ENCODE assay signal across 2 cellular contexts in the genomic region with DNA sequence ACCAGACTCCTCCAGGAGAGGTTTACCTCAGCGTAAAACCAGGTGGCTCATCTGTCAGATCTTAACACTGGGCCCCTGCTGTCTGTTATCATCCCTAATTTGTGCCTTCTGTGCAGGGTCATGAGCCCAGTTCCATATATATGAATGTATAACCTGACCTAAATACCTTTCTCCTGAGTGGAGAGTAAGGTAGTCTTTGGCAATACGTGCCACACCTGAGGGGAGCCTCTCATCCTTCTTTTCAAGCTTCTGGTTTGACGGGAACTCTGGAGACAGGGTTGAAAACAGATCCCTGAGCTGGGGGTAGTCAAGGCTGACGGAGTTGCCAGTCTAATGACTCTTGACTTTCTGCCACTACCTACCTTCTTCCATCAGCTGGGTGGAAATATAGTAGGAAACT.
TF ChIP-seq lines count a peak whose summit lies in the region.

No MANE protein-coding gene starts in this region.

TF ChIP-seq in liver, 16 proteins besides CTCF, POLR2A, EP300 and RAD21:
- TF ChIP-seq GABPA (IDR thresholded peaks at IDR 0.05 in 1 of 2, conservative IDR thresholded peaks at IDR 0.05 in 1 of 2), result no peak
- no peak for TF ChIP-seq TAF1 (conservative IDR thresholded peaks at IDR 0.05)
- TF ChIP-seq, protein P1, sequence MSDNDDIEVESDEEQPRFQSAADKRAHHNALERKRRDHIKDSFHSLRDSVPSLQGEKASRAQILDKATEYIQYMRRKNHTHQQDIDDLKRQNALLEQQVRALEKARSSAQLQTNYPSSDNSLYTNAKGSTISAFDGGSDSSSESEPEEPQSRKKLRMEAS (IDR thresholded peaks at IDR 0.05), result no peak
- TF ChIP-seq HNF4G (IDR thresholded peaks at IDR 0.05), result no peak
- no peak for TF ChIP-seq JUND (IDR thresholded peaks at IDR 0.05)
- no peak for TF ChIP-seq SP1 (IDR thresholded peaks at IDR 0.05)

TF ChIP-seq in HepG2, 621 proteins besides CTCF, POLR2A, EP300 and RAD21:
- no peak for TF ChIP-seq DR1 (CRISPR knock-in tag; IDR thresholded peaks at IDR 0.05)
- TF ChIP-seq ZNF607 (CRISPR knock-in tag; IDR thresholded peaks at IDR 0.05; ENCODE audit: borderline replicate concordance), result no peak
- no peak for TF ChIP-seq EZH2 (conservative IDR thresholded peaks at IDR 0.05; ENCODE audit: low read depth, low read length)
- no peak for TF ChIP-seq ZNF720 (CRISPR knock-in tag; IDR thresholded peaks at IDR 0.05)
- no peak for TF ChIP-seq SMAD1 (CRISPR knock-in tag; IDR thresholded peaks at IDR 0.05; ENCODE audit: borderline replicate concordance, low read depth)
- TF ChIP-seq ZNF746 (CRISPR knock-in tag; IDR thresholded peaks at IDR 0.05), result no peak
- TF ChIP-seq, protein P2, sequence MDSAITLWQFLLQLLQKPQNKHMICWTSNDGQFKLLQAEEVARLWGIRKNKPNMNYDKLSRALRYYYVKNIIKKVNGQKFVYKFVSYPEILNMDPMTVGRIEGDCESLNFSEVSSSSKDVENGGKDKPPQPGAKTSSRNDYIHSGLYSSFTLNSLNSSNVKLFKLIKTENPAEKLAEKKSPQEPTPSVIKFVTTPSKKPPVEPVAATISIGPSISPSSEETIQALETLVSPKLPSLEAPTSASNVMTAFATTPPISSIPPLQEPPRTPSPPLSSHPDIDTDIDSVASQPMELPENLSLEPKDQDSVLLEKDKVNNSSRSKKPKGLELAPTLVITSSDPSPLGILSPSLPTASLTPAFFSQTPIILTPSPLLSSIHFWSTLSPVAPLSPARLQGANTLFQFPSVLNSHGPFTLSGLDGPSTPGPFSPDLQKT (CRISPR knock-in tag; IDR thresholded peaks at IDR 0.05; ENCODE audit: borderline replicate concordance), result no peak
- TF ChIP-seq KMT2B (CRISPR knock-in tag; IDR thresholded peaks at IDR 0.05), result no peak
